Comparison of ENCODE assay signal across 8 cellular contexts in genomic region chr14:68843471-68844209, GRCh38. TPM values are rescaled to one million over a fixed set of nuclear protein-coding genes. Genes with fewer than 3 reads are reported as not detected.
DNase-seq lines count a peak whose midpoint lies in the region; ATAC-seq, FAIRE-seq and TF ChIP-seq lines count a peak whose summit lies in the region.

No MANE protein-coding gene starts in this region.

- intact Hi-C loops in Right ventricle myocardium inferior (cut with DNase I): loop anchor here (5.0 kb wide), 1 partner anchor 961 kb away; no protein-coding TSS in a partner anchor

- DNase-seq in SK-N-DZ (ENCODE audit: low spot score) (peak; percentile 63), Right ventricle myocardium inferior (ENCODE audit: missing footprints) (peak; percentile 87), thoracic aorta (ENCODE audit: low spot score) (peak; percentile 29)
- peak; percentile 83 for DNase-seq in activated naive CD4-positive, alpha-beta T cell treated with anti-CD3 and anti-CD28 coated beads, Interleukin-2, amount 10 ng/mL, durations not matched to agents 7 days and 5 days

- H3K4me2 ChIP-seq in Loucy (ENCODE audit: low read depth, low read length, poor library complexity, severe bottlenecking) (peak overlapping the region; percentile 70), parathyroid adenoma (ENCODE audit: low read length) (peak overlapping the region; percentile 41)

- peaks cover 18% of the 10 kb centered on the region for H3K4me1 Mint-ChIP-seq in activated naive CD4-positive, alpha-beta T cell treated with anti-CD3 and anti-CD28 coated beads, Interleukin-2, amount 10 ng/mL, durations not matched to agents 7 days and 5 days

- TF ChIP-seq CTCF in Loucy (conservative IDR thresholded peaks at IDR 0.05; ENCODE audit: low read length) (peak; percentile 94), parathyroid adenoma (IDR thresholded peaks at IDR 0.05) (peak; percentile 93), thoracic aorta (IDR thresholded peaks at IDR 0.05) (peak; percentile 84)

- H3K27me3 Mint-ChIP-seq in activated naive CD4-positive, alpha-beta T cell treated with anti-CD3 and anti-CD28 coated beads, Interleukin-2, amount 10 ng/mL, durations not matched to agents 7 days and 5 days: peaks cover 16% of the 10 kb centered on the region

- H3K9me3 Mint-ChIP-seq in activated naive CD4-positive, alpha-beta T cell treated with anti-CD3 and anti-CD28 coated beads, Interleukin-2, amount 10 ng/mL, durations not matched to agents 7 days and 5 days: peaks cover 4% of the 10 kb centered on the region

- H2AFZ ChIP-seq in Loucy (ENCODE audit: low read length): peak overlapping the region; percentile 87
- H2AFZ ChIP-seq in parathyroid adenoma: peak overlapping the region; percentile 54

- H4K20me1 ChIP-seq in Loucy (ENCODE audit: insufficient read depth, low read length, poor library complexity, severe bottlenecking): no peaks in the 10 kb centered on the region

- peaks cover 2% of the 10 kb centered on the region; the same call in 1 of the 2 replicates for H3F3A ChIP-seq in Loucy (ENCODE audit: low read depth)

- peak overlapping the region; percentile 68 for H3K4me3 ChIP-seq in Loucy (ENCODE audit: low read length, poor library complexity, severe bottlenecking)
- no peak overlapping the region for H3K4me3 ChIP-seq in parathyroid adenoma (ENCODE audit: low read depth, low read length)
- H3K4me3 ChIP-seq in thoracic aorta: peak overlapping the region; percentile 61

- H3K27me3 ChIP-seq in Loucy (ENCODE audit: insufficient read depth, low read length, poor library complexity, severe bottlenecking): no peaks in the 10 kb centered on the region
- no peaks in the 10 kb centered on the region for H3K27me3 ChIP-seq in parathyroid adenoma (ENCODE audit: control insufficient read depth, insufficient read depth, low read length)
- no peaks in the 10 kb centered on the region for H3K27me3 ChIP-seq in thoracic aorta (replicated peaks; ENCODE audit: insufficient read depth)

- H3K36me3 ChIP-seq in Loucy (ENCODE audit: insufficient read depth, low read length) (no peaks in the 10 kb centered on the region), parathyroid adenoma (ENCODE audit: control insufficient read depth, insufficient read depth, low read length) (no peaks in the 10 kb centered on the region), thoracic aorta (peaks cover 10% of the 10 kb centered on the region)

- peaks cover 28% of the 10 kb centered on the region for H3K4me1 ChIP-seq in Loucy (ENCODE audit: insufficient read depth, low read length, poor library complexity, severe bottlenecking)
- no peaks in the 10 kb centered on the region for H3K4me1 ChIP-seq in parathyroid adenoma
- H3K4me1 ChIP-seq in thoracic aorta (ENCODE audit: control insufficient read depth in 1 of 2, low read depth in 2 of 2): peaks cover 0 to 6% of the 10 kb centered on the region in 2 donors

- H3K9me2 ChIP-seq in Loucy (replicated peaks; ENCODE audit: low read depth, low read length): no peaks in the 10 kb centered on the region

- CTCF ChIA-PET in activated naive CD4-positive, alpha-beta T cell treated with anti-CD3 and anti-CD28 coated beads, Interleukin-2, amount 10 ng/mL, durations not matched to agents 7 days and 5 days (lab: Charles Lee): interaction anchor here (0.6 to 3.4 kb wide), 36 partner anchors 10 to 1037 kb away, joined by 3 to 48 read pairs (median 4); no protein-coding TSS in a partner anchor

- H3K79me2 ChIP-seq in Loucy (ENCODE audit: insufficient read depth, low read length): no peaks in the 10 kb centered on the region
- no peaks in the 10 kb centered on the region for H3K79me2 ChIP-seq in parathyroid adenoma

- H3K9me3 ChIP-seq in Loucy (ENCODE audit: insufficient read depth, low read depth, low read length) (peaks cover 9% of the 10 kb centered on the region; the same call in 1 of the 2 replicates), parathyroid adenoma (ENCODE audit: control insufficient read depth, low read length) (no peaks in the 10 kb centered on the region), thoracic aorta (no peaks in the 10 kb centered on the region)

- H3K27ac Mint-ChIP-seq in activated naive CD4-positive, alpha-beta T cell treated with anti-CD3 and anti-CD28 coated beads, Interleukin-2, amount 10 ng/mL, durations not matched to agents 7 days and 5 days: no peak overlapping the region

- FAIRE-seq in G401.6 (lab: Jason Lieb, UNC): peak; percentile 87

- no peak overlapping the region for H3K4me3 Mint-ChIP-seq in activated naive CD4-positive, alpha-beta T cell treated with anti-CD3 and anti-CD28 coated beads, Interleukin-2, amount 10 ng/mL, durations not matched to agents 7 days and 5 days

- H3K9ac ChIP-seq in Loucy (ENCODE audit: low read depth, low read length, poor library complexity, severe bottlenecking) (peak overlapping the region; percentile 44), parathyroid adenoma (no peak overlapping the region)

- H3K27ac ChIP-seq in parathyroid adenoma: no peak overlapping the region
- no peak overlapping the region for H3K27ac ChIP-seq in thoracic aorta

- ATAC-seq in Right ventricle myocardium inferior: peak; percentile 83
- no peak for ATAC-seq in thoracic aorta (ENCODE audit: insufficient number of reproducible peaks, low FRiP score, low read depth)
- no peak for ATAC-seq in GM19328 (IDR thresholded peaks at IDR 0.05; ENCODE audit: unreplicated experiment)

- no peaks in the 10 kb centered on the region for H3K36me3 Mint-ChIP-seq in activated naive CD4-positive, alpha-beta T cell treated with anti-CD3 and anti-CD28 coated beads, Interleukin-2, amount 10 ng/mL, durations not matched to agents 7 days and 5 days

RNA-seq across cellular contexts. Expression of gene ZFP36L1, which starts 50.8 kb away (rescaled TPM):
- 1.4 and 3.7 TPM in 2 replicates for polyA plus RNA-seq in SK-N-DZ (2014; cell fraction: cytosol; rRNA removed)
- polyA plus RNA-seq in SK-N-DZ (2014; cell fraction: nucleus; rRNA removed): 0.45 and 0.78 TPM in 2 replicates
- total RNA-seq in Right ventricle myocardium inferior: 46.6 TPM
- total RNA-seq in thoracic aorta: 100 to 1,000 TPM; 233 to 326 TPM

Comparison
In these comparisons a context has a peak if more than half of its experiments do, and no peak if none do; other contexts are left out.
1. DNase-seq: peak in every context shown above with its lines; median percentile 87 in Right ventricle myocardium inferior; 83 in activated naive CD4-positive, alpha-beta T cell treated with anti-CD3 and anti-CD28 coated beads, Interleukin-2, amount 10 ng/mL, durations not matched to agents 7 days and 5 days; 63 in SK-N-DZ; 29 in thoracic aorta.